In genomic region chr19:13428352-13428751, GRCh38 we compare ENCODE assay signal across 9 cellular contexts.
A peak's percentile ranks its signal among the peaks of the same experiment; 100 is the strongest.
DNase-seq lines count a peak whose midpoint lies in the region; ATAC-seq and TF ChIP-seq lines count a peak whose summit lies in the region.
"Had no signal": no experiment of that assay in that cellular context is flagged by ENCODE, and none has a peak within 500 bp of the region (broad histone marks: within the 10 kb centered on the region; RNA-seq: fewer than 3 reads in every experiment).

No MANE protein-coding gene starts in this region.

- no peak overlapping the region for H3K4me3 Mint-ChIP-seq in effector memory CD8-positive, alpha-beta T cell
- H3K4me3 Mint-ChIP-seq: activated naive CD8-positive, alpha-beta T cell had no signal

- peaks cover 0 to 6% of the 10 kb centered on the region in 2 donors for H3K9me3 Mint-ChIP-seq in effector memory CD8-positive, alpha-beta T cell

- TF ChIP-seq CTCF in AG04449 (IDR thresholded peaks at IDR 0.05; ENCODE audit: insufficient read depth, low read length, missing control alignments) (peak; percentile 47), GM10248 (IDR thresholded peaks at IDR 0.05; ENCODE audit: control extremely low read depth, extremely low read depth, low read depth, missing control alignments) (peak; percentile 47), foreskin fibroblast (IDR thresholded peaks at IDR 0.05; ENCODE audit: low read depth, low read length) (peak; percentile 49)

- no peak overlapping the region for H3K27ac Mint-ChIP-seq in effector memory CD8-positive, alpha-beta T cell
- H3K27ac Mint-ChIP-seq: activated naive CD8-positive, alpha-beta T cell had no signal

- H3K4me1 Mint-ChIP-seq in effector memory CD8-positive, alpha-beta T cell (ENCODE audit: low read depth in 2 of 2), result peaks cover 0 to 3% of the 10 kb centered on the region in 2 donors

- POLR2A ChIA-PET in AG04449 (lab: Yijun Ruan, JAX), result no interaction called here
- POLR2A ChIA-PET in GM10248 (lab: Yijun Ruan, JAX), result no interaction called here

- peaks cover 39 to 51% of the 10 kb centered on the region in 2 donors for H3K27me3 Mint-ChIP-seq in effector memory CD8-positive, alpha-beta T cell

- CTCF ChIA-PET in AG04449 (lab: Yijun Ruan, JAX) (interaction anchor here (0.7 to 5.5 kb wide), 17 partner anchors 10 to 161 kb away, joined by 3 to 66 read pairs (median 5); no protein-coding TSS in a partner anchor), GM10248 (lab: Yijun Ruan, JAX) (interaction anchor here (0.9 to 1.6 kb wide), 3 partner anchors 9 to 233 kb away, joined by 3 to 6 read pairs (median 6); no protein-coding TSS in a partner anchor)

- H3K4me3 ChIP-seq in AG04449 (ENCODE audit: low read depth, low read length) (no peak overlapping the region), foreskin fibroblast (ENCODE audit: low read depth in 1 of 2, low read length in 2 of 2) (no peak overlapping the region)

- H3K36me3 Mint-ChIP-seq in effector memory CD8-positive, alpha-beta T cell (ENCODE audit: insufficient read depth), result no peaks in the 10 kb centered on the region

- no peak for DNase-seq in AG04449 (ENCODE audit: low read depth, low spot score)
- DNase-seq in GM10248 (ENCODE audit: extremely low spot score), result peak; percentile 16
- DNase-seq in RPMI8226, result peak; percentile 59
- peak; percentile 12 to 54 for DNase-seq in foreskin fibroblast
- DNase-seq in effector memory CD8-positive, alpha-beta T cell, result no peak
- no peak for DNase-seq in NCI-H1105 (lab: John Stamatoyannopoulos, UW)
- DNase-seq in UCSD-AML1 (lab: John Stamatoyannopoulos, UW; ENCODE audit: unreplicated experiment), result no peak

- no peak for ATAC-seq in effector memory CD8-positive, alpha-beta T cell (replicated peaks)
- no peak for ATAC-seq in HG03432 (IDR thresholded peaks at IDR 0.05; ENCODE audit: unreplicated experiment)

Comparison
In these comparisons a context has a peak if more than half of its experiments do, and no peak if none do; other contexts are left out.
1. DNase-seq: peak in GM10248 (single experiment), RPMI8226 (single experiment) and foreskin fibroblast (2 of 2); none in AG04449 (single experiment), effector memory CD8-positive, alpha-beta T cell (0 of 3), NCI-H1105 (single experiment) and UCSD-AML1 (single experiment).
2. Peak in every context shown above with its lines, with median percentiles within 50 percentile points of each other: CTCF ChIP-seq.